In the genomic region with DNA sequence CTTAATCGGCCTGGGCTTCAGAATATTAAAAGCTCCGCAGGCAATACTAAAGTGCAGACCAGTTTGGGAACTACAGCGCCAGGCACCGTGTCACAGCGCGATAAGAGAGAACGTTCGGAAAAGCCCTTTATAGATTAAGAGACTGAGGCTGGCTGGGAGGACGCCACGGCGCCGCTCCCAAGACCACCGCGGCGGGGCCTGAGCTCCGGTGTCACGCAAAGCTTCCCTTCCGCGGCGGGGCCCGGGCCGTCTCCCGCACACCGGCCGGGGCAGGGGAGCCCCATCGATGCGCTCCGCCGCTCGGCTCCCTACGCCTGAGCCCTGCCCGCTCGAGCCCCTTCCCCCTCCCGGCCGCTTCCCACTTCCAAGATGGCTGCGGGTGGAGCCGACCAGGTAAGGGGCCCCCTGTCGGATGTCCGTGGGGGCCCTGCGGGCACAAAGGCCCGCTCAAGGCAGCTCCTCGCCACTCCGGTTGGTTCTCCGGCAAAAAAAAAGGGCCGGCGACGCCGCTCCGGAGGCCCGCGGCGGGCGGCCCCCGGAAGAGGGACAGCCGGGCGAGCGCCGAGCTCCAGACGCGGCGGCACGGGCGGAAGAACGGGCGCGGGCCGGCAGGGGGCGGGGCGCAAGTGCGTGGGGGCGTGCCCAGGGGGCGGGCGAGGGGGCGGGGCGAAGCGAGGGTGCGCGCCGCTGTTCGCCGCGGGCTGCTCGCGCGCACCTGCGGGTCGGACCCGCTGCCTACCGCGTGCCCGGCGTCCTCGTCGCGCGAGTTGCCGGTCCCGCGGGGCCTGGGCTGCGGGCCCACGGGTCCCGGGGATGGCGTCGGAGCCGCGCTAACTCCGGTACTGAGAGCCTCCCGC, we compare ENCODE assay signal across 1 cellular context.
TF ChIP-seq lines count a peak whose summit lies in the region.

A gene with protein sequence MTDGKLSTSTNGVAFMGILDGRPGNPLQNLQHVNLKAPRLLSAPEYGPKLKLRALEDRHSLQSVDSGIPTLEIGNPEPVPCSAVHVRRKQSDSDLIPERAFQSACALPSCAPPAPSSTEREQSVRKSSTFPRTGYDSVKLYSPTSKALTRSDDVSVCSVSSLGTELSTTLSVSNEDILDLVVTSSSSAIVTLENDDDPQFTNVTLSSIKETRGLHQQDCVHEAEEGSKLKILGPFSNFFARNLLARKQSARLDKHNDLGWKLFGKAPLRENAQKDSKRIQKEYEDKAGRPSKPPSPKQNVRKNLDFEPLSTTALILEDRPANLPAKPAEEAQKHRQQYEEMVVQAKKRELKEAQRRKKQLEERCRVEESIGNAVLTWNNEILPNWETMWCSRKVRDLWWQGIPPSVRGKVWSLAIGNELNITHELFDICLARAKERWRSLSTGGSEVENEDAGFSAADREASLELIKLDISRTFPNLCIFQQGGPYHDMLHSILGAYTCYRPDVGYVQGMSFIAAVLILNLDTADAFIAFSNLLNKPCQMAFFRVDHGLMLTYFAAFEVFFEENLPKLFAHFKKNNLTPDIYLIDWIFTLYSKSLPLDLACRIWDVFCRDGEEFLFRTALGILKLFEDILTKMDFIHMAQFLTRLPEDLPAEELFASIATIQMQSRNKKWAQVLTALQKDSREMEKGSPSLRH (plus strand): TSS at position 714 of the 857 bp plus-strand sequence. CDS start 13,564 bp downstream, outside the sequence.

TF ChIP-seq in K562, 482 proteins besides CTCF, POLR2A, EP300 and RAD21 (continued from another document and continues in another):
- TF ChIP-seq, protein P1, sequence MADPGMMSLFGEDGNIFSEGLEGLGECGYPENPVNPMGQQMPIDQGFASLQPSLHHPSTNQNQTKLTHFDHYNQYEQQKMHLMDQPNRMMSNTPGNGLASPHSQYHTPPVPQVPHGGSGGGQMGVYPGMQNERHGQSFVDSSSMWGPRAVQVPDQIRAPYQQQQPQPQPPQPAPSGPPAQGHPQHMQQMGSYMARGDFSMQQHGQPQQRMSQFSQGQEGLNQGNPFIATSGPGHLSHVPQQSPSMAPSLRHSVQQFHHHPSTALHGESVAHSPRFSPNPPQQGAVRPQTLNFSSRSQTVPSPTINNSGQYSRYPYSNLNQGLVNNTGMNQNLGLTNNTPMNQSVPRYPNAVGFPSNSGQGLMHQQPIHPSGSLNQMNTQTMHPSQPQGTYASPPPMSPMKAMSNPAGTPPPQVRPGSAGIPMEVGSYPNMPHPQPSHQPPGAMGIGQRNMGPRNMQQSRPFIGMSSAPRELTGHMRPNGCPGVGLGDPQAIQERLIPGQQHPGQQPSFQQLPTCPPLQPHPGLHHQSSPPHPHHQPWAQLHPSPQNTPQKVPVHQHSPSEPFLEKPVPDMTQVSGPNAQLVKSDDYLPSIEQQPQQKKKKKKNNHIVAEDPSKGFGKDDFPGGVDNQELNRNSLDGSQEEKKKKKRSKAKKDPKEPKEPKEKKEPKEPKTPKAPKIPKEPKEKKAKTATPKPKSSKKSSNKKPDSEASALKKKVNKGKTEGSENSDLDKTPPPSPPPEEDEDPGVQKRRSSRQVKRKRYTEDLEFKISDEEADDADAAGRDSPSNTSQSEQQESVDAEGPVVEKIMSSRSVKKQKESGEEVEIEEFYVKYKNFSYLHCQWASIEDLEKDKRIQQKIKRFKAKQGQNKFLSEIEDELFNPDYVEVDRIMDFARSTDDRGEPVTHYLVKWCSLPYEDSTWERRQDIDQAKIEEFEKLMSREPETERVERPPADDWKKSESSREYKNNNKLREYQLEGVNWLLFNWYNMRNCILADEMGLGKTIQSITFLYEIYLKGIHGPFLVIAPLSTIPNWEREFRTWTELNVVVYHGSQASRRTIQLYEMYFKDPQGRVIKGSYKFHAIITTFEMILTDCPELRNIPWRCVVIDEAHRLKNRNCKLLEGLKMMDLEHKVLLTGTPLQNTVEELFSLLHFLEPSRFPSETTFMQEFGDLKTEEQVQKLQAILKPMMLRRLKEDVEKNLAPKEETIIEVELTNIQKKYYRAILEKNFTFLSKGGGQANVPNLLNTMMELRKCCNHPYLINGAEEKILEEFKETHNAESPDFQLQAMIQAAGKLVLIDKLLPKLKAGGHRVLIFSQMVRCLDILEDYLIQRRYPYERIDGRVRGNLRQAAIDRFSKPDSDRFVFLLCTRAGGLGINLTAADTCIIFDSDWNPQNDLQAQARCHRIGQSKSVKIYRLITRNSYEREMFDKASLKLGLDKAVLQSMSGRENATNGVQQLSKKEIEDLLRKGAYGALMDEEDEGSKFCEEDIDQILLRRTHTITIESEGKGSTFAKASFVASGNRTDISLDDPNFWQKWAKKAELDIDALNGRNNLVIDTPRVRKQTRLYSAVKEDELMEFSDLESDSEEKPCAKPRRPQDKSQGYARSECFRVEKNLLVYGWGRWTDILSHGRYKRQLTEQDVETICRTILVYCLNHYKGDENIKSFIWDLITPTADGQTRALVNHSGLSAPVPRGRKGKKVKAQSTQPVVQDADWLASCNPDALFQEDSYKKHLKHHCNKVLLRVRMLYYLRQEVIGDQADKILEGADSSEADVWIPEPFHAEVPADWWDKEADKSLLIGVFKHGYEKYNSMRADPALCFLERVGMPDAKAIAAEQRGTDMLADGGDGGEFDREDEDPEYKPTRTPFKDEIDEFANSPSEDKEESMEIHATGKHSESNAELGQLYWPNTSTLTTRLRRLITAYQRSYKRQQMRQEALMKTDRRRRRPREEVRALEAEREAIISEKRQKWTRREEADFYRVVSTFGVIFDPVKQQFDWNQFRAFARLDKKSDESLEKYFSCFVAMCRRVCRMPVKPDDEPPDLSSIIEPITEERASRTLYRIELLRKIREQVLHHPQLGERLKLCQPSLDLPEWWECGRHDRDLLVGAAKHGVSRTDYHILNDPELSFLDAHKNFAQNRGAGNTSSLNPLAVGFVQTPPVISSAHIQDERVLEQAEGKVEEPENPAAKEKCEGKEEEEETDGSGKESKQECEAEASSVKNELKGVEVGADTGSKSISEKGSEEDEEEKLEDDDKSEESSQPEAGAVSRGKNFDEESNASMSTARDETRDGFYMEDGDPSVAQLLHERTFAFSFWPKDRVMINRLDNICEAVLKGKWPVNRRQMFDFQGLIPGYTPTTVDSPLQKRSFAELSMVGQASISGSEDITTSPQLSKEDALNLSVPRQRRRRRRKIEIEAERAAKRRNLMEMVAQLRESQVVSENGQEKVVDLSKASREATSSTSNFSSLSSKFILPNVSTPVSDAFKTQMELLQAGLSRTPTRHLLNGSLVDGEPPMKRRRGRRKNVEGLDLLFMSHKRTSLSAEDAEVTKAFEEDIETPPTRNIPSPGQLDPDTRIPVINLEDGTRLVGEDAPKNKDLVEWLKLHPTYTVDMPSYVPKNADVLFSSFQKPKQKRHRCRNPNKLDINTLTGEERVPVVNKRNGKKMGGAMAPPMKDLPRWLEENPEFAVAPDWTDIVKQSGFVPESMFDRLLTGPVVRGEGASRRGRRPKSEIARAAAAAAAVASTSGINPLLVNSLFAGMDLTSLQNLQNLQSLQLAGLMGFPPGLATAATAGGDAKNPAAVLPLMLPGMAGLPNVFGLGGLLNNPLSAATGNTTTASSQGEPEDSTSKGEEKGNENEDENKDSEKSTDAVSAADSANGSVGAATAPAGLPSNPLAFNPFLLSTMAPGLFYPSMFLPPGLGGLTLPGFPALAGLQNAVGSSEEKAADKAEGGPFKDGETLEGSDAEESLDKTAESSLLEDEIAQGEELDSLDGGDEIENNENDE (IDR thresholded peaks at IDR 0.05; ENCODE audit: low read depth, low read length): no peak
- TF ChIP-seq GATAD2A (IDR thresholded peaks at IDR 0.05) (peak; percentile 86; the same call in 1 of the 2 replicates), SIRT6 (IDR thresholded peaks at IDR 0.05; ENCODE audit: low read depth, low read length) (no peak), ARNT (IDR thresholded peaks at IDR 0.05) (no peak), DIDO1 (tag; IDR thresholded peaks at IDR 0.05; ENCODE audit: low read depth) (peak; percentile 74), NUFIP1 (IDR thresholded peaks at IDR 0.05; ENCODE audit: partially characterized antibody) (peak; percentile 49), POLR2H (tag; IDR thresholded peaks at IDR 0.05; ENCODE audit: low read depth) (no peak), ETV5 (CRISPR knock-in tag; IDR thresholded peaks at IDR 0.05; ENCODE audit: low read depth) (no peak; the same call in 1 of the 2 replicates), BRD9 (IDR thresholded peaks at IDR 0.05; ENCODE audit: low read depth, partially characterized antibody) (no peak), SP1 (CRISPR knock-in tag; IDR thresholded peaks at IDR 0.05) (peak; percentile 67), ETS2 (tag; IDR thresholded peaks at IDR 0.05; ENCODE audit: borderline replicate concordance, poor library complexity, severe bottlenecking) (no peak), ZC3H4 (CRISPR knock-in tag; IDR thresholded peaks at IDR 0.05; ENCODE audit: borderline replicate concordance) (no peak), ZNF184 (CRISPR knock-in tag; IDR thresholded peaks at IDR 0.05) (no peak), NCOA2 (IDR thresholded peaks at IDR 0.05; ENCODE audit: partially characterized antibody in 2 of 2) (no peak), RCOR1 (IDR thresholded peaks at IDR 0.05; ENCODE audit: borderline replicate concordance in 1 of 2, low read depth in 2 of 2, low read length in 2 of 2) (no peak), TOE1 (IDR thresholded peaks at IDR 0.05; ENCODE audit: borderline replicate concordance) (peak; percentile 86; the same call in 1 of the 2 replicates), TOE1 (CRISPR knock-in tag; IDR thresholded peaks at IDR 0.05; ENCODE audit: borderline replicate concordance, low read depth) (0 out of 2 replicates have a peak, but pooled peaks have one; percentile 58)
- TF ChIP-seq, protein P2, sequence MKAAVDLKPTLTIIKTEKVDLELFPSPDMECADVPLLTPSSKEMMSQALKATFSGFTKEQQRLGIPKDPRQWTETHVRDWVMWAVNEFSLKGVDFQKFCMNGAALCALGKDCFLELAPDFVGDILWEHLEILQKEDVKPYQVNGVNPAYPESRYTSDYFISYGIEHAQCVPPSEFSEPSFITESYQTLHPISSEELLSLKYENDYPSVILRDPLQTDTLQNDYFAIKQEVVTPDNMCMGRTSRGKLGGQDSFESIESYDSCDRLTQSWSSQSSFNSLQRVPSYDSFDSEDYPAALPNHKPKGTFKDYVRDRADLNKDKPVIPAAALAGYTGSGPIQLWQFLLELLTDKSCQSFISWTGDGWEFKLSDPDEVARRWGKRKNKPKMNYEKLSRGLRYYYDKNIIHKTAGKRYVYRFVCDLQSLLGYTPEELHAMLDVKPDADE (conservative IDR thresholded peaks at IDR 0.05; ENCODE audit: control insufficient read depth, low read depth, low read length): no peak; the same call in 1 of the 2 replicates
- TF ChIP-seq, protein P3, sequence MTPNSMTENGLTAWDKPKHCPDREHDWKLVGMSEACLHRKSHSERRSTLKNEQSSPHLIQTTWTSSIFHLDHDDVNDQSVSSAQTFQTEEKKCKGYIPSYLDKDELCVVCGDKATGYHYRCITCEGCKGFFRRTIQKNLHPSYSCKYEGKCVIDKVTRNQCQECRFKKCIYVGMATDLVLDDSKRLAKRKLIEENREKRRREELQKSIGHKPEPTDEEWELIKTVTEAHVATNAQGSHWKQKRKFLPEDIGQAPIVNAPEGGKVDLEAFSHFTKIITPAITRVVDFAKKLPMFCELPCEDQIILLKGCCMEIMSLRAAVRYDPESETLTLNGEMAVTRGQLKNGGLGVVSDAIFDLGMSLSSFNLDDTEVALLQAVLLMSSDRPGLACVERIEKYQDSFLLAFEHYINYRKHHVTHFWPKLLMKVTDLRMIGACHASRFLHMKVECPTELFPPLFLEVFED (CRISPR knock-in tag; conservative IDR thresholded peaks at IDR 0.05): no peak
- TF ChIP-seq, protein P4, sequence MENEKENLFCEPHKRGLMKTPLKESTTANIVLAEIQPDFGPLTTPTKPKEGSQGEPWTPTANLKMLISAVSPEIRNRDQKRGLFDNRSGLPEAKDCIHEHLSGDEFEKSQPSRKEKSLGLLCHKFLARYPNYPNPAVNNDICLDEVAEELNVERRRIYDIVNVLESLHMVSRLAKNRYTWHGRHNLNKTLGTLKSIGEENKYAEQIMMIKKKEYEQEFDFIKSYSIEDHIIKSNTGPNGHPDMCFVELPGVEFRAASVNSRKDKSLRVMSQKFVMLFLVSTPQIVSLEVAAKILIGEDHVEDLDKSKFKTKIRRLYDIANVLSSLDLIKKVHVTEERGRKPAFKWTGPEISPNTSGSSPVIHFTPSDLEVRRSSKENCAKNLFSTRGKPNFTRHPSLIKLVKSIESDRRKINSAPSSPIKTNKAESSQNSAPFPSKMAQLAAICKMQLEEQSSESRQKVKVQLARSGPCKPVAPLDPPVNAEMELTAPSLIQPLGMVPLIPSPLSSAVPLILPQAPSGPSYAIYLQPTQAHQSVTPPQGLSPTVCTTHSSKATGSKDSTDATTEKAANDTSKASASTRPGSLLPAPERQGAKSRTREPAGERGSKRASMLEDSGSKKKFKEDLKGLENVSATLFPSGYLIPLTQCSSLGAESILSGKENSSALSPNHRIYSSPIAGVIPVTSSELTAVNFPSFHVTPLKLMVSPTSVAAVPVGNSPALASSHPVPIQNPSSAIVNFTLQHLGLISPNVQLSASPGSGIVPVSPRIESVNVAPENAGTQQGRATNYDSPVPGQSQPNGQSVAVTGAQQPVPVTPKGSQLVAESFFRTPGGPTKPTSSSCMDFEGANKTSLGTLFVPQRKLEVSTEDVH (IDR thresholded peaks at IDR 0.05; ENCODE audit: low read depth, partially characterized antibody): peak; percentile 78
- TF ChIP-seq, protein P5, sequence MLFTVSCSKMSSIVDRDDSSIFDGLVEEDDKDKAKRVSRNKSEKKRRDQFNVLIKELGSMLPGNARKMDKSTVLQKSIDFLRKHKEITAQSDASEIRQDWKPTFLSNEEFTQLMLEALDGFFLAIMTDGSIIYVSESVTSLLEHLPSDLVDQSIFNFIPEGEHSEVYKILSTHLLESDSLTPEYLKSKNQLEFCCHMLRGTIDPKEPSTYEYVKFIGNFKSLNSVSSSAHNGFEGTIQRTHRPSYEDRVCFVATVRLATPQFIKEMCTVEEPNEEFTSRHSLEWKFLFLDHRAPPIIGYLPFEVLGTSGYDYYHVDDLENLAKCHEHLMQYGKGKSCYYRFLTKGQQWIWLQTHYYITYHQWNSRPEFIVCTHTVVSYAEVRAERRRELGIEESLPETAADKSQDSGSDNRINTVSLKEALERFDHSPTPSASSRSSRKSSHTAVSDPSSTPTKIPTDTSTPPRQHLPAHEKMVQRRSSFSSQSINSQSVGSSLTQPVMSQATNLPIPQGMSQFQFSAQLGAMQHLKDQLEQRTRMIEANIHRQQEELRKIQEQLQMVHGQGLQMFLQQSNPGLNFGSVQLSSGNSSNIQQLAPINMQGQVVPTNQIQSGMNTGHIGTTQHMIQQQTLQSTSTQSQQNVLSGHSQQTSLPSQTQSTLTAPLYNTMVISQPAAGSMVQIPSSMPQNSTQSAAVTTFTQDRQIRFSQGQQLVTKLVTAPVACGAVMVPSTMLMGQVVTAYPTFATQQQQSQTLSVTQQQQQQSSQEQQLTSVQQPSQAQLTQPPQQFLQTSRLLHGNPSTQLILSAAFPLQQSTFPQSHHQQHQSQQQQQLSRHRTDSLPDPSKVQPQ (CRISPR knock-in tag; IDR thresholded peaks at IDR 0.05; ENCODE audit: borderline replicate concordance): no peak
- TF ChIP-seq, protein P6, sequence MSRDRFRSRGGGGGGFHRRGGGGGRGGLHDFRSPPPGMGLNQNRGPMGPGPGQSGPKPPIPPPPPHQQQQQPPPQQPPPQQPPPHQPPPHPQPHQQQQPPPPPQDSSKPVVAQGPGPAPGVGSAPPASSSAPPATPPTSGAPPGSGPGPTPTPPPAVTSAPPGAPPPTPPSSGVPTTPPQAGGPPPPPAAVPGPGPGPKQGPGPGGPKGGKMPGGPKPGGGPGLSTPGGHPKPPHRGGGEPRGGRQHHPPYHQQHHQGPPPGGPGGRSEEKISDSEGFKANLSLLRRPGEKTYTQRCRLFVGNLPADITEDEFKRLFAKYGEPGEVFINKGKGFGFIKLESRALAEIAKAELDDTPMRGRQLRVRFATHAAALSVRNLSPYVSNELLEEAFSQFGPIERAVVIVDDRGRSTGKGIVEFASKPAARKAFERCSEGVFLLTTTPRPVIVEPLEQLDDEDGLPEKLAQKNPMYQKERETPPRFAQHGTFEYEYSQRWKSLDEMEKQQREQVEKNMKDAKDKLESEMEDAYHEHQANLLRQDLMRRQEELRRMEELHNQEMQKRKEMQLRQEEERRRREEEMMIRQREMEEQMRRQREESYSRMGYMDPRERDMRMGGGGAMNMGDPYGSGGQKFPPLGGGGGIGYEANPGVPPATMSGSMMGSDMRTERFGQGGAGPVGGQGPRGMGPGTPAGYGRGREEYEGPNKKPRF (IDR thresholded peaks at IDR 0.05; ENCODE audit: low read depth, low read length): no peak
